Comparison of ENCODE assay signal across 8 cellular contexts in the genomic region with DNA sequence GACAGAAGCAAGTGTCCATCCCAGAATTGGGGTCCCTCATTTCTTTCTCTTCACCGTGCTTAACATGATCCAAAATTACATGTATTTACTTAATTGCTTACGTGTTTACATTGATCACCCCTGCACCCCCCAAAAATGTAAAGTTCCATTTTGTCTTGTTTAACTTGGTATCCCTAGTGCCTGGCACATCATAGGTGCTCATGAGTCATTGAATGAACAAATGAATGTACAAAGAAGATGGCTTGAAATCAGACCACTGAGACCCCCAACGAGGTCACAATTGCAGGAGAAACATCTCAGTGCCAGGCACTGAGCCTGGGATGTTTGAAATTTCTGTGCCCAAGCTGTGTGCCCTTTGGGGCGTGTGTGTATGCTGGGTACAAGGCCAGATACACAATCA. TPM values are rescaled to one million over a fixed set of nuclear protein-coding genes. Genes with fewer than 3 reads are reported as not detected.
DNase-seq lines count a peak whose midpoint lies in the region; ATAC-seq lines count a peak whose summit lies in the region.

No MANE protein-coding gene starts in this region.

- peak; percentile 47 to 69 for ATAC-seq in activated naive CD4-positive, alpha-beta T cell treated with anti-CD3 and anti-CD28 coated beads, Interleukin-2, amount 50 U/mL, for 72 hours
- peak; percentile 54 for ATAC-seq in stimulated activated naive CD8-positive, alpha-beta T cell treated with anti-CD3 and anti-CD28 coated beads, Interleukin-15, amount 100 ng/mL, for 72 hours
- no peak for ATAC-seq in HG02571 (IDR thresholded peaks at IDR 0.05; ENCODE audit: unreplicated experiment)

- H3K27me3 ChIP-seq in adipocyte (replicated peaks; ENCODE audit: control insufficient read depth, insufficient read depth, low read length) = no peaks in the 10 kb centered on the region
- H3K27me3 ChIP-seq in layer of hippocampus (ENCODE audit: control insufficient read depth, insufficient read depth, low read length) = no peaks in the 10 kb centered on the region

- no peaks in the 10 kb centered on the region for H3K36me3 ChIP-seq in adipocyte (ENCODE audit: control insufficient read depth, insufficient read depth, low read length, severe bottlenecking)

- H3K4me3 Mint-ChIP-seq in stimulated activated naive CD8-positive, alpha-beta T cell treated with anti-CD3 and anti-CD28 coated beads, Interleukin-15, amount 100 ng/mL, for 72 hours = peak overlapping the region; percentile 75 to 76

- peaks cover 26% of the 10 kb centered on the region for H3K4me1 Mint-ChIP-seq in stimulated activated naive CD8-positive, alpha-beta T cell treated with anti-CD3 and anti-CD28 coated beads, Interleukin-15, amount 100 ng/mL, for 72 hours

- DNase-seq in activated naive CD4-positive, alpha-beta T cell treated with anti-CD3 and anti-CD28 coated beads, Interleukin-2, amount 50 U/mL, for 72 hours (ENCODE audit: low spot score in 2 of 2) = no peak
- no peak for DNase-seq in activated naive CD4-positive, alpha-beta T cell treated with Interleukin-2 at 50 U/mL for 16 hours
- DNase-seq in adipocyte (ENCODE audit: low read depth) (no peak), AG20443 (ENCODE audit: low spot score) (no peak), NCI-H1105 (lab: John Stamatoyannopoulos, UW) (no peak)
- no peak for DNase-seq in stimulated activated naive CD8-positive, alpha-beta T cell treated with anti-CD3 and anti-CD28 coated beads, Interleukin-15, amount 100 ng/mL, for 72 hours

- peak overlapping the region; percentile 14 for H3K4me3 ChIP-seq in adipocyte (ENCODE audit: low read length)

- H3K9ac ChIP-seq in adipocyte (ENCODE audit: low read length) = peak overlapping the region; percentile 7

- peak overlapping the region; percentile 92 for H3K27ac ChIP-seq in layer of hippocampus (ENCODE audit: low read depth, low read length)

- H3K36me3 Mint-ChIP-seq in activated naive CD4-positive, alpha-beta T cell treated with anti-CD3 and anti-CD28 coated beads, Interleukin-2, amount 50 U/mL, for 72 hours = no peaks in the 10 kb centered on the region

- no peaks in the 10 kb centered on the region for H3K27me3 Mint-ChIP-seq in stimulated activated naive CD8-positive, alpha-beta T cell treated with anti-CD3 and anti-CD28 coated beads, Interleukin-15, amount 100 ng/mL, for 72 hours

- no peaks in the 10 kb centered on the region for H3K9me3 Mint-ChIP-seq in activated naive CD4-positive, alpha-beta T cell treated with anti-CD3 and anti-CD28 coated beads, Interleukin-2, amount 50 U/mL, for 72 hours
- no peaks in the 10 kb centered on the region for H3K9me3 Mint-ChIP-seq in stimulated activated naive CD8-positive, alpha-beta T cell treated with anti-CD3 and anti-CD28 coated beads, Interleukin-15, amount 100 ng/mL, for 72 hours

- H3K9me3 ChIP-seq in adipocyte (ENCODE audit: control insufficient read depth, low read length) = no peaks in the 10 kb centered on the region

- H3K4me1 ChIP-seq in adipocyte (ENCODE audit: control insufficient read depth, insufficient read depth, low read length) = peaks cover 35% of the 10 kb centered on the region

- H3K27ac Mint-ChIP-seq in activated naive CD4-positive, alpha-beta T cell treated with anti-CD3 and anti-CD28 coated beads, Interleukin-2, amount 50 U/mL, for 72 hours = peak overlapping the region; percentile 86 to 94
- H3K27ac Mint-ChIP-seq in stimulated activated naive CD8-positive, alpha-beta T cell treated with anti-CD3 and anti-CD28 coated beads, Interleukin-15, amount 100 ng/mL, for 72 hours = peak overlapping the region; percentile 12 to 92

RNA-seq across cellular contexts. Expression of gene NDFIP1, which starts 45.2 kb away (rescaled TPM):
- 10 to 100 TPM; 70.5 to 92.3 TPM for total RNA-seq in activated naive CD4-positive, alpha-beta T cell treated with anti-CD3 and anti-CD28 coated beads, Interleukin-2, amount 50 U/mL, for 72 hours

RNA-seq across cellular contexts. Expression of gene GNPDA1, which starts 50.5 kb away (rescaled TPM):
- total RNA-seq in activated naive CD4-positive, alpha-beta T cell treated with anti-CD3 and anti-CD28 coated beads, Interleukin-2, amount 50 U/mL, for 72 hours = 100 to 1,000 TPM; 162 to 166 TPM
